ENCODE assay signal across 9 cellular contexts in the genomic region with DNA sequence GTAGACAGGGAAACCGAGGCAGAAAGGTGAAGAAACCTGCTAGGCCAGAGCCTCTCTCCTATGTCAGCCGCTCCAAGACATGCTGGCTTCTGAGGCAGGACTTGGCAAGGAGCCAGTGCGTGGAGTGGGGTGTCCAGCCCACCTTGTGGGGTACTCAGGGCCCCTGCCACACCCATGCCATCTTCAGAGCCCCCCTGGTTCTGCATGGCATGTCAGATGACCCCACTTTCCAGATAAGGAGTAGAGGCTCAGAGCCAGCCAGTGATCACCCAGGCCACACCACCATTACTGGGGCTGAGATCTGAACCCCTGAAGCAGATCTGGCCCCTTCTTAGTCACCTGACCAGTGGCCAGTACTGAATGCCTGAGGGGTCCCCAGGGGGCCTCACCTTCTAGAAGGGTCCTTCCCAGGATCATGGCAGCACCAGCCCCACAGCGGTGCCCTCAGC. TPM values are rescaled to one million over a fixed set of nuclear protein-coding genes. Genes with fewer than 3 reads are reported as not detected.
DNase-seq lines count a peak whose midpoint lies in the region; ATAC-seq, FAIRE-seq and TF ChIP-seq lines count a peak whose summit lies in the region.
"Had no signal": no experiment of that assay in that cellular context is flagged by ENCODE, and none has a peak within 500 bp of the region (broad histone marks: within the 10 kb centered on the region; RNA-seq: fewer than 3 reads in every experiment).

No MANE protein-coding gene starts in this region.

- FAIRE-seq in GM12892 (lab: Jason Lieb, UNC): no peak

- H2AFZ ChIP-seq in smooth muscle cell (ENCODE audit: low read depth): no peak overlapping the region

- 85% methylated on average over 4 of the region's 4 CpGs for WGBS in smooth muscle cell (ENCODE audit: low lambda C conversion rate)

- no peaks in the 10 kb centered on the region for H3K36me3 ChIP-seq in right atrium auricular region
- no peaks in the 10 kb centered on the region for H3K36me3 ChIP-seq in smooth muscle cell (ENCODE audit: low read depth)

- CTCF ChIA-PET in activated CD4-positive, alpha-beta memory T cell treated with anti-CD3 and anti-CD28 coated beads, Interleukin-2, amount 10 ng/mL, durations not matched to agents 7 days and 5 days (lab: Charles Lee): no interaction called here

- no peaks in the 10 kb centered on the region for H3K4me1 Mint-ChIP-seq in activated CD4-positive, alpha-beta memory T cell treated with anti-CD3 and anti-CD28 coated beads, Interleukin-2, amount 10 ng/mL, durations not matched to agents 7 days and 5 days

- ATAC-seq in HG03280 (IDR thresholded peaks at IDR 0.05; ENCODE audit: unreplicated experiment) (no peak), HG03175 (IDR thresholded peaks at IDR 0.05; ENCODE audit: unreplicated experiment) (no peak)

- H3K9ac ChIP-seq in smooth muscle cell (ENCODE audit: low read depth): peak overlapping the region; percentile 57

- POLR2A ChIA-PET in activated CD4-positive, alpha-beta memory T cell treated with anti-CD3 and anti-CD28 coated beads, Interleukin-2, amount 10 ng/mL, durations not matched to agents 7 days and 5 days (lab: Charles Lee): no interaction called here

- H3K27ac Mint-ChIP-seq in activated CD4-positive, alpha-beta memory T cell treated with anti-CD3 and anti-CD28 coated beads, Interleukin-2, amount 10 ng/mL, durations not matched to agents 7 days and 5 days: no peak overlapping the region

- H3K27me3 ChIP-seq in right atrium auricular region (no peaks in the 10 kb centered on the region), smooth muscle cell (ENCODE audit: low read depth) (no peaks in the 10 kb centered on the region)

- no peak overlapping the region for H3K27ac ChIP-seq in right atrium auricular region
- H3K27ac ChIP-seq in smooth muscle cell (ENCODE audit: low read depth): peak overlapping the region; percentile 71
- H3K27ac ChIP-seq: HL-60 had no signal

- H3F3A ChIP-seq in smooth muscle cell (ENCODE audit: low read depth): no peaks in the 10 kb centered on the region

- no peaks in the 10 kb centered on the region for H3K36me3 Mint-ChIP-seq in activated CD4-positive, alpha-beta memory T cell treated with anti-CD3 and anti-CD28 coated beads, Interleukin-2, amount 10 ng/mL, durations not matched to agents 7 days and 5 days (ENCODE audit: low read depth)

- DNase-seq in GM12892 (ENCODE audit: insufficient read length) (peak; percentile 17), right atrium auricular region (ENCODE audit: low spot score) (peak; percentile 55), smooth muscle cell (lab: John Stamatoyannopoulos, UW; ENCODE audit: unreplicated experiment) (no peak), AG20443 (ENCODE audit: low spot score) (no peak)
- peak; percentile 13 for DNase-seq in activated CD4-positive, alpha-beta memory T cell treated with anti-CD3 and anti-CD28 coated beads, Interleukin-2, amount 10 ng/mL, durations not matched to agents 7 days and 5 days

- H4K20me1 ChIP-seq in smooth muscle cell (ENCODE audit: low read depth): no peaks in the 10 kb centered on the region

- no peak for TF ChIP-seq POLR2A in GM12892 (IDR thresholded peaks at IDR 0.05; ENCODE audit: low read depth, low read length)

- peak overlapping the region; percentile 74 for H3K4me2 ChIP-seq in smooth muscle cell

- H3K4me3 ChIP-seq in right atrium auricular region: no peak overlapping the region
- no peak overlapping the region for H3K4me3 ChIP-seq in smooth muscle cell

- peaks cover 1% of the 10 kb centered on the region for H3K27me3 Mint-ChIP-seq in activated CD4-positive, alpha-beta memory T cell treated with anti-CD3 and anti-CD28 coated beads, Interleukin-2, amount 10 ng/mL, durations not matched to agents 7 days and 5 days

- H3K4me3 Mint-ChIP-seq in activated CD4-positive, alpha-beta memory T cell treated with anti-CD3 and anti-CD28 coated beads, Interleukin-2, amount 10 ng/mL, durations not matched to agents 7 days and 5 days: no peak overlapping the region

- no peaks in the 10 kb centered on the region for H3K79me2 ChIP-seq in smooth muscle cell (ENCODE audit: low read depth)

- no peak for TF ChIP-seq CTCF in right atrium auricular region (IDR thresholded peaks at IDR 0.05)
- no peak for TF ChIP-seq CTCF in smooth muscle cell (IDR thresholded peaks at IDR 0.05; ENCODE audit: borderline replicate concordance, insufficient read depth, poor library complexity, severe bottlenecking)

- H3K9me3 ChIP-seq in right atrium auricular region (no peaks in the 10 kb centered on the region), smooth muscle cell (replicated peaks; ENCODE audit: low read depth) (no peaks in the 10 kb centered on the region)

- H3K4me1 ChIP-seq in right atrium auricular region: peaks cover 0 to 20% of the 10 kb centered on the region in 2 donors
- no peaks in the 10 kb centered on the region for H3K4me1 ChIP-seq in smooth muscle cell (ENCODE audit: low read depth)

- no peaks in the 10 kb centered on the region for H3K9me3 Mint-ChIP-seq in activated CD4-positive, alpha-beta memory T cell treated with anti-CD3 and anti-CD28 coated beads, Interleukin-2, amount 10 ng/mL, durations not matched to agents 7 days and 5 days

RNA-seq across cellular contexts. Expression of gene CROCC2, which starts 14.7 kb away (rescaled TPM):
- polyA plus RNA-seq in GM12892 (2012; ENCODE audit: missing spikeins): not detected
- total RNA-seq in activated CD4-positive, alpha-beta memory T cell treated with anti-CD3 and anti-CD28 coated beads, Interleukin-2, amount 10 ng/mL, durations not matched to agents 7 days and 5 days: not detected
- not detected for total RNA-seq in right atrium auricular region
- total RNA-seq in smooth muscle cell: not detected in 2 replicates
- not detected in 2 replicates for polyA plus RNA-seq in smooth muscle cell

RNA-seq across cellular contexts. Expression of gene MAB21L4, which starts 24.9 kb away (rescaled TPM):
- polyA plus RNA-seq in GM12892 (2012; ENCODE audit: missing spikeins): not detected
- total RNA-seq in activated CD4-positive, alpha-beta memory T cell treated with anti-CD3 and anti-CD28 coated beads, Interleukin-2, amount 10 ng/mL, durations not matched to agents 7 days and 5 days: not detected
- under 1 TPM in 1 of 2 donors, not detected in 1; 0.31 TPM for total RNA-seq in right atrium auricular region
- total RNA-seq in smooth muscle cell: 0.99 and 2.2 TPM in 2 replicates
- 0.53 TPM in 1 of 2 replicates, not detected in the other for polyA plus RNA-seq in smooth muscle cell

RNA-seq across cellular contexts. Expression of gene AGXT, which starts 52.2 kb away (rescaled TPM):
- polyA plus RNA-seq in GM12892 (2012; ENCODE audit: missing spikeins): not detected
- not detected for total RNA-seq in activated CD4-positive, alpha-beta memory T cell treated with anti-CD3 and anti-CD28 coated beads, Interleukin-2, amount 10 ng/mL, durations not matched to agents 7 days and 5 days
- total RNA-seq in right atrium auricular region (not detected), smooth muscle cell (not detected in 2 replicates)
- polyA plus RNA-seq in smooth muscle cell: 0.12 TPM in 1 of 2 replicates, not detected in the other
- total RNA-seq: esophagus mucosa had no signal

Comparison
In these comparisons a context has a peak if more than half of its experiments do, and no peak if none do; other contexts are left out.
1. DNase-seq: peak in GM12892 (single experiment), activated CD4-positive, alpha-beta memory T cell treated with anti-CD3 and anti-CD28 coated beads, Interleukin-2, amount 10 ng/mL, durations not matched to agents 7 days and 5 days (single experiment) and right atrium auricular region (single experiment); none in smooth muscle cell (single experiment) and AG20443 (single experiment).